8 cellular contexts compared by ENCODE assay signal in genomic region chr6:166627875-166628849, GRCh38. TPM values are rescaled to one million over a fixed set of nuclear protein-coding genes. Genes with fewer than 3 reads are reported as not detected.
DNase-seq lines count a peak whose midpoint lies in the region; ATAC-seq and TF ChIP-seq lines count a peak whose summit lies in the region.

No MANE protein-coding gene starts in this region.

- CTCF ChIA-PET in activated CD4-positive, alpha-beta T cell treated with anti-CD3 and anti-CD28 coated beads, Interleukin-2, amount 10 ng/mL, durations not matched to agents 7 days and 5 days (lab: Charles Lee), result interaction anchor here (1.6 kb wide), 1 partner anchor 50 kb away, joined by 3 read pairs; no protein-coding TSS in a partner anchor

- H3K9me3 ChIP-seq in duodenal mucosa (ENCODE audit: control insufficient read depth in 1 of 2, low read length in 2 of 2), result no peaks in the 10 kb centered on the region
- no peaks in the 10 kb centered on the region for H3K9me3 ChIP-seq in lung (ENCODE audit: control insufficient read depth in 2 of 2, insufficient read depth in 1 of 2, low read length in 1 of 2)

- peak overlapping the region; percentile 21 to 54 for H3K9ac ChIP-seq in duodenal mucosa (ENCODE audit: low read depth in 1 of 2, low read length in 2 of 2)

- POLR2A ChIA-PET in activated CD4-positive, alpha-beta T cell treated with anti-CD3 and anti-CD28 coated beads, Interleukin-2, amount 10 ng/mL, durations not matched to agents 7 days and 5 days (lab: Charles Lee), result no interaction called here

- peak overlapping the region; percentile 81 for H3K27ac ChIP-seq in duodenal mucosa (ENCODE audit: low read depth, low read length)
- H3K27ac ChIP-seq in lung (ENCODE audit: low read depth in 1 of 2, low read length in 1 of 2), result peak overlapping the region; percentile 93 to 94

- no peaks in the 10 kb centered on the region for H3K9me3 Mint-ChIP-seq in activated CD4-positive, alpha-beta T cell treated with anti-CD3 and anti-CD28 coated beads, Interleukin-2, amount 10 ng/mL, durations not matched to agents 7 days and 5 days

- peak; percentile 13 for DNase-seq in SIG-M5 treated with dmso at 0.1 percent for 504 hours (lab: John Stamatoyannopoulos, UW; ENCODE audit: unreplicated experiment)
- no peak for DNase-seq in SIG-M5 (lab: John Stamatoyannopoulos, UW)
- DNase-seq in NCI-H2171 treated with DMSO at 0.1 percent for 48 hours (lab: John Stamatoyannopoulos, UW), result peak; percentile 84
- DNase-seq in activated CD4-positive, alpha-beta T cell treated with anti-CD3 and anti-CD28 coated beads, Interleukin-2, amount 10 ng/mL, durations not matched to agents 7 days and 5 days, result peak; percentile 63
- DNase-seq in lung (ENCODE audit: low spot score), result peak; percentile 75
- peak; percentile 9 for DNase-seq in stimulated activated CD8-positive, alpha-beta memory T cell treated with anti-CD3 and anti-CD28 coated beads, Interleukin-12 subunit alpha, Interleukin-12 subunit beta, amount 100 ng/mL, for 24 hours (ENCODE audit: extremely low read depth)

- no peak for TF ChIP-seq CTCF in lung (IDR thresholded peaks at IDR 0.05; ENCODE audit: control extremely low read depth, extremely low read depth)

- peaks cover 2 to 9% of the 10 kb centered on the region in 2 donors for H3K27me3 ChIP-seq in duodenal mucosa (ENCODE audit: control insufficient read depth in 1 of 2, insufficient read depth in 2 of 2, low read length in 2 of 2)
- no peaks in the 10 kb centered on the region for H3K27me3 ChIP-seq in lung (ENCODE audit: control insufficient read depth, insufficient read depth)

- H3K4me1 Mint-ChIP-seq in activated CD4-positive, alpha-beta T cell treated with anti-CD3 and anti-CD28 coated beads, Interleukin-2, amount 10 ng/mL, durations not matched to agents 7 days and 5 days, result peaks cover 24% of the 10 kb centered on the region

- H3K4me3 Mint-ChIP-seq in activated CD4-positive, alpha-beta T cell treated with anti-CD3 and anti-CD28 coated beads, Interleukin-2, amount 10 ng/mL, durations not matched to agents 7 days and 5 days, result peak overlapping the region; percentile 89

- H3K27me3 Mint-ChIP-seq in activated CD4-positive, alpha-beta T cell treated with anti-CD3 and anti-CD28 coated beads, Interleukin-2, amount 10 ng/mL, durations not matched to agents 7 days and 5 days, result peaks cover 33% of the 10 kb centered on the region

- no peaks in the 10 kb centered on the region for H3K36me3 ChIP-seq in duodenal mucosa (ENCODE audit: control insufficient read depth in 1 of 2, insufficient read depth in 2 of 2, low read length in 2 of 2)
- no peaks in the 10 kb centered on the region for H3K36me3 ChIP-seq in lung (ENCODE audit: control insufficient read depth in 2 of 2, insufficient read depth in 2 of 2, low read length in 2 of 2)

- peak overlapping the region; percentile 72 to 74 for H3K4me3 ChIP-seq in duodenal mucosa (ENCODE audit: low read depth in 1 of 2, low read length in 2 of 2)
- peak overlapping the region; percentile 33 for H3K4me3 ChIP-seq in lung

- WGBS in lung, 2 donors, result 1% methylated on average over 62 of the region's 62 CpGs

- H3K36me3 Mint-ChIP-seq in activated CD4-positive, alpha-beta T cell treated with anti-CD3 and anti-CD28 coated beads, Interleukin-2, amount 10 ng/mL, durations not matched to agents 7 days and 5 days (ENCODE audit: low read depth), result no peaks in the 10 kb centered on the region

- ATAC-seq in HG03060 (IDR thresholded peaks at IDR 0.05; ENCODE audit: low read depth, unreplicated experiment) (peak; percentile 11), lung (ENCODE audit: insufficient read depth, low FRiP score) (peak; percentile 12)

- H3K4me1 ChIP-seq in duodenal mucosa (ENCODE audit: control insufficient read depth in 1 of 2, insufficient read depth in 2 of 2, low read length in 2 of 2) (peaks cover 14 to 20% of the 10 kb centered on the region in 2 donors), lung (ENCODE audit: control insufficient read depth in 2 of 2, insufficient read depth in 2 of 2, low read length in 2 of 2) (peaks cover 10 to 12% of the 10 kb centered on the region in 2 donors)

- peak overlapping the region; percentile 94 for H3K27ac Mint-ChIP-seq in activated CD4-positive, alpha-beta T cell treated with anti-CD3 and anti-CD28 coated beads, Interleukin-2, amount 10 ng/mL, durations not matched to agents 7 days and 5 days

RNA-seq across cellular contexts. Expression of gene RPS6KA2, which starts 1.1 kb away (rescaled TPM):
- total RNA-seq in activated CD4-positive, alpha-beta T cell treated with anti-CD3 and anti-CD28 coated beads, Interleukin-2, amount 10 ng/mL, durations not matched to agents 7 days and 5 days, result 1 to 10 TPM; 3.6 to 4.0 TPM
- 100 to 1,000 TPM; 109 to 185 TPM for total RNA-seq in lung
- 100 to 1,000 TPM in 1 of 2 donors, 10 to 100 TPM in 1; 61.9 to 102 TPM for polyA plus RNA-seq in lung

RNA-seq across cellular contexts. Expression of gene RAMACL, which starts 41.7 kb away (rescaled TPM):
- total RNA-seq in activated CD4-positive, alpha-beta T cell treated with anti-CD3 and anti-CD28 coated beads, Interleukin-2, amount 10 ng/mL, durations not matched to agents 7 days and 5 days, result under 1 TPM; 0.25 to 0.32 TPM
- total RNA-seq in lung, result 10 to 100 TPM in 1 of 2 donors, 1 to 10 TPM in 1; 7.8 to 17.6 TPM
- under 1 TPM; 0.30 to 0.77 TPM for polyA plus RNA-seq in lung

Comparison
In these comparisons a context has a peak if more than half of its experiments do, and no peak if none do; other contexts are left out.
1. RNA of gene RPS6KA2, which starts 1.1 kb away (total RNA-seq): 109 to 185 TPM in lung; 3.6 to 4.0 TPM in activated CD4-positive, alpha-beta T cell treated with anti-CD3 and anti-CD28 coated beads, Interleukin-2, amount 10 ng/mL, durations not matched to agents 7 days and 5 days; every median in the first group is over 10 times any median in the second.
2. RNA of gene RAMACL, which starts 41.7 kb away (total RNA-seq): 7.8 to 17.6 TPM in lung; 0.25 to 0.32 TPM in activated CD4-positive, alpha-beta T cell treated with anti-CD3 and anti-CD28 coated beads, Interleukin-2, amount 10 ng/mL, durations not matched to agents 7 days and 5 days; every median in the first group is over 4 times any median in the second.